Comparison of ENCODE assay signal across 8 cellular contexts in the genomic region with DNA sequence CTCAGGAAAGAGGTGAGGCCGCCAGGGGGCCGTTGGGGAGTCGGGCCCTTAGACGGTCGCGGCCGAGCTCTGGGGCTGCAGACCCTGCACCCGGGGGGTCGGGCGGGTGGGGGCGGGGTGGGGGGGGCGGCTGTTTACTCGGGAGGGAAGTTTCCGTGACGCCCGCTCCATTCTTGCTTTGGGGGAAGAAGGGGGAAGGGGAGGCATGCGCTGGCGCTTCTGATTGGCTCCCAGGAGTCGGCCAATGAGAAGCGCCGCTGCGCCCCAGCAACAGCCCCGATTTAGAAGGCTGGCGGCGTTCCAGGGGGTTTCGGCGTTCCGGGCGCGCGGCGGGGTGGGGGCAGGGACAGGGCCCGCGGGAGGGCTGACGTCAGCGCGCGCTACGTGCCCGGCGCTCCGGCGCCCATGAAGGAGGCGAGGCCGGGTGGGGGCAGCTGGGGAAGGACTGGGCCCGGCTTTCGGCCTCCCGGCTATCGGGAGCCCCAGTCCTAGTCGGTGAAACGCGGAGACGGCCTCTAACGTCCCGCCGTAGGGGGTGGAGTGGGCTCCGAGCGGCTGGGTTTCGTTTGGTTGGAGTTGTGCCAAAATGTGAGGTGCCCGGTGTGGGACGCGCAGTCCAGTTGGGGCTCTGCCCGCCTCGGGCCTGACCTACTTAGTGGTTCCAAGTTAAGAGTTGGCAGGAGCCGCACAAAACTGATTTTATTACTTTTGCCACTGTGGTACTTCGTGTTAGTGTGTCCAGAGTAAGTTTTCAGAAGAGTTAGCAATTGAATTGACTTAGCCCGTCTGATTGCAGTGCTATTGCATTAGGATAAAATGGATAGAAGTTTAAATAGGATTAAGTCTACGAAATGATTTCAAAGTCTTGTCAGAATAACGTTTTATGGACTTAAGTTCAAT. TPM values are rescaled to one million over a fixed set of nuclear protein-coding genes. Genes with fewer than 3 reads are reported as not detected.
DNase-seq lines count a peak whose midpoint lies in the region; ATAC-seq and TF ChIP-seq lines count a peak whose summit lies in the region.

No MANE protein-coding gene starts in this region.

- under 1% methylated on average over 12 of the region's 69 CpGs for WGBS in right lobe of liver (ENCODE audit: insufficient coverage, low coverage, low lambda C conversion rate, missing lambda C conversion rate)

- H3K9me3 ChIP-seq in right lobe of liver: no peaks in the 10 kb centered on the region

- TF ChIP-seq CTCF in C4-2B (conservative IDR thresholded peaks at IDR 0.05): no peak
- TF ChIP-seq CTCF in right lobe of liver (IDR thresholded peaks at IDR 0.05): no peak

- TF ChIP-seq POLR2A in right lobe of liver (IDR thresholded peaks at IDR 0.05): peak; percentile 90

- peak; percentile 50 for ATAC-seq in GM19328 (IDR thresholded peaks at IDR 0.05; ENCODE audit: unreplicated experiment)
- peak; percentile 57 for ATAC-seq in HG03521 (IDR thresholded peaks at IDR 0.05; ENCODE audit: unreplicated experiment)
- ATAC-seq in right lobe of liver: peak; percentile 53 to 77 (median 72)

- H3K36me3 ChIP-seq in right lobe of liver: peaks cover 5 to 26% (median 13%) of the 10 kb centered on the region in 4 donors

- no peaks in the 10 kb centered on the region for H3K27me3 ChIP-seq in right lobe of liver

- DNase-seq in NCI-H748 (lab: John Stamatoyannopoulos, UW; ENCODE audit: unreplicated experiment): peak; percentile 97
- peak; percentile 98 to 99 for DNase-seq in activated CD4-positive, alpha-beta T cell treated with anti-CD3 and anti-CD28 coated beads, Interleukin-2, amount 50 U/mL, for 4 hours
- peak; percentile 99 for DNase-seq in dermis blood vessel endothelial cell
- peak; percentile 99 for DNase-seq in right lobe of liver
- DNase-seq in stimulated activated CD4-positive, alpha-beta T cell treated with anti-CD3 and anti-CD28 coated beads, Interleukin-4, amount 100 ng/mL, for 24 hours: peak; percentile 99

- peak overlapping the region; percentile 85 for H3K27ac ChIP-seq in C4-2B
- H3K27ac ChIP-seq in right lobe of liver: peak overlapping the region; percentile 100

- peaks cover 0 to 16% (median 0%) of the 10 kb centered on the region in 4 donors for H3K4me1 ChIP-seq in right lobe of liver

- intact Hi-C loops in right lobe of liver (cut with DNase I): no loop called here

- H3K4me3 ChIP-seq in right lobe of liver: peak overlapping the region; percentile 77 to 81 (median 79)

RNA-seq across cellular contexts. Expression of gene PNRC1, which starts 1.1 kb away (rescaled TPM):
- total RNA-seq in dermis blood vessel endothelial cell (63.8 TPM in 2 replicates), right lobe of liver (100 to 1,000 TPM in 3 of 6 experiments, 10 to 100 TPM in 3; 55.4 to 182 (median 105) TPM)

RNA-seq across cellular contexts. Expression of gene SRSF12, which starts 36.2 kb away (rescaled TPM):
- total RNA-seq in dermis blood vessel endothelial cell: under 0.01 and 0.09 TPM in 2 replicates
- total RNA-seq in right lobe of liver: under 1 TPM in 4 of 6 experiments, not detected in 2; 0.22 to 0.78 (median 0.40) TPM

Comparison
In these comparisons a context has a peak if more than half of its experiments do, and no peak if none do; other contexts are left out.
1. Peak in every context shown above with its lines: DNase-seq, ATAC-seq, H3K4me3 ChIP-seq and H3K27ac ChIP-seq.